In the genomic region with DNA sequence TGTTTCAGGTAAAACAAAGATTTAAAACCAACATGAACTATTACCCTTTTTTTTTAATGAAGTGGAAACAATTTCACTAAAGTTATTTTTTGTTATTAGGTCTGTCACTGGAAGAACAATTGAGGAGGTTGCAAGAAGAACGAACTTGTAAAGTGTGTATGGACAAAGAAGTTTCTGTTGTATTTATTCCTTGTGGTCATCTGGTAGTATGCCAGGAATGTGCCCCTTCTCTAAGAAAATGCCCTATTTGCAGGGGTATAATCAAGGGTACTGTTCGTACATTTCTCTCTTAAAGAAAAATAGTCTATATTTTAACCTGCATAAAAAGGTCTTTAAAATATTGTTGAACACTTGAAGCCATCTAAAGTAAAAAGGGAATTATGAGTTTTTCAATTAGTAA, we compare ENCODE assay signal across 21 cellular contexts.
"Had no signal": no experiment of that assay in that cellular context is flagged by ENCODE, and none has a peak within 500 bp of the region (broad histone marks: within the 10 kb centered on the region; RNA-seq: fewer than 3 reads in every experiment).

No MANE protein-coding gene starts in this region.

- FAIRE-seq: TTC549 had no signal

- H3K9me3 ChIP-seq: ascending aorta had no signal

- H3K4me1 ChIP-seq: ascending aorta had no signal

- DNase-seq: activated B cell treated with CpG ODN at 0.5 μM for 24 hours; activated CD4-positive, alpha-beta memory T cell treated with anti-CD3 and anti-CD28 coated beads, Interleukin-2, amount 10 ng/mL, durations not matched to agents 7 days and 5 days; activated CD4-positive, alpha-beta T cell treated with anti-CD3 and anti-CD28 coated beads, Interleukin-2, amount 50 U/mL, for 1 hour; activated naive CD8-positive, alpha-beta T cell treated with anti-CD3 and anti-CD28 coated beads, Interleukin-2, amount 50 U/mL, for 24 hours; activated T-cell treated with anti-CD3 and anti-CD28 coated beads for 4 hours; activated T-cell treated with anti-CD3 and anti-CD28 coated beads, Interleukin-2, amount 50 U/mL, for 48 hours; amniotic stem cell; brain microvascular endothelial cell; cerebellar nuclear complex; MM.1S; NCI-H146; NCI-H187 treated with DMSO at 0.1 percent for 48 hours; NCI-H2081 treated with DMSO at 0.1 percent for 48 hours; NCI-H446; NCI-H524; SHP77 treated with DMSO at 0.1 percent for 48 hours; T-helper 17 cell; T-helper 9 cell had no signal

- H3K9me3 Mint-ChIP-seq: activated B cell treated with CpG ODN at 0.5 μM for 24 hours; activated CD4-positive, alpha-beta memory T cell treated with anti-CD3 and anti-CD28 coated beads, Interleukin-2, amount 10 ng/mL, durations not matched to agents 7 days and 5 days; activated naive CD4-positive, alpha-beta T cell treated with anti-CD3 and anti-CD28 coated beads, Interleukin-2, amount 50 U/mL, for 72 hours; activated naive CD8-positive, alpha-beta T cell treated with anti-CD3 and anti-CD28 coated beads, Interleukin-2, amount 50 U/mL, for 24 hours had no signal

- H3K27me3 Mint-ChIP-seq: activated B cell treated with CpG ODN at 0.5 μM for 24 hours; activated CD4-positive, alpha-beta memory T cell treated with anti-CD3 and anti-CD28 coated beads, Interleukin-2, amount 10 ng/mL, durations not matched to agents 7 days and 5 days; activated naive CD8-positive, alpha-beta T cell treated with anti-CD3 and anti-CD28 coated beads, Interleukin-2, amount 50 U/mL, for 24 hours; T-helper 17 cell had no signal

- ATAC-seq: activated naive CD4-positive, alpha-beta T cell treated with anti-CD3 and anti-CD28 coated beads, Interleukin-2, amount 50 U/mL, for 72 hours; activated naive CD8-positive, alpha-beta T cell treated with anti-CD3 and anti-CD28 coated beads, Interleukin-2, amount 50 U/mL, for 24 hours; T-helper 17 cell had no signal

- H3K27ac Mint-ChIP-seq: activated B cell treated with CpG ODN at 0.5 μM for 24 hours; activated CD4-positive, alpha-beta memory T cell treated with anti-CD3 and anti-CD28 coated beads, Interleukin-2, amount 10 ng/mL, durations not matched to agents 7 days and 5 days; activated naive CD8-positive, alpha-beta T cell treated with anti-CD3 and anti-CD28 coated beads, Interleukin-2, amount 50 U/mL, for 24 hours had no signal

- H3K4me3 Mint-ChIP-seq: activated B cell treated with CpG ODN at 0.5 μM for 24 hours; activated CD4-positive, alpha-beta memory T cell treated with anti-CD3 and anti-CD28 coated beads, Interleukin-2, amount 10 ng/mL, durations not matched to agents 7 days and 5 days; activated naive CD8-positive, alpha-beta T cell treated with anti-CD3 and anti-CD28 coated beads, Interleukin-2, amount 50 U/mL, for 24 hours; T-helper 17 cell had no signal

- H3K4me3 ChIP-seq: ascending aorta had no signal

- H3K27me3 ChIP-seq: ascending aorta, brain microvascular endothelial cell had no signal

- H3K27ac ChIP-seq: ascending aorta, brain microvascular endothelial cell had no signal
